In genomic region chr1:41363632-41364320, GRCh38 we compare ENCODE assay signal across 15 cellular contexts.
DNase-seq lines count a peak whose midpoint lies in the region; ATAC-seq lines count a peak whose summit lies in the region.
"Had no signal": no experiment of that assay in that cellular context is flagged by ENCODE, and none has a peak within 500 bp of the region (broad histone marks: within the 10 kb centered on the region; RNA-seq: fewer than 3 reads in every experiment).

No MANE protein-coding gene starts in this region.

- H3K27ac Mint-ChIP-seq in T-helper 2 cell treated with Interferon-gamma antibody and Interleukin-4, amounts not matched to agents 5 μg/mL and 100 μg/mL, for 36 hours: no peak overlapping the region
- peak overlapping the region; percentile 18 for H3K27ac Mint-ChIP-seq in memory B cell
- no peak overlapping the region for H3K27ac Mint-ChIP-seq in stimulated activated effector memory CD8-positive, alpha-beta T cell treated with anti-CD3 and anti-CD28 coated beads, Interleukin-12 subunit alpha, Interleukin-12 subunit beta, amount 100 ng/mL, for 72 hours

- DNase-seq in T-helper 2 cell treated with Interferon-gamma antibody and Interleukin-4, amounts not matched to agents 5 μg/mL and 100 μg/mL, for 36 hours (ENCODE audit: low spot score): no peak
- DNase-seq in T-helper 2 cell: no peak
- DNase-seq in NAMALWA (ENCODE audit: low spot score): peak; percentile 40
- no peak for DNase-seq in memory B cell (ENCODE audit: low spot score in 2 of 2)
- DNase-seq in stimulated activated effector memory CD8-positive, alpha-beta T cell treated with anti-CD3 and anti-CD28 coated beads, Interleukin-12 subunit alpha, Interleukin-12 subunit beta, amount 100 ng/mL, for 72 hours (ENCODE audit: low spot score in 2 of 2): no peak
- DNase-seq in SHP77 treated with DMSO at 0.1 percent for 48 hours (lab: John Stamatoyannopoulos, UW): no peak
- no peak for DNase-seq in NOMO-1 (lab: John Stamatoyannopoulos, UW; ENCODE audit: unreplicated experiment in 2 of 2)
- DNase-seq: ACHN; activated T-cell treated with anti-CD3 and anti-CD28 coated beads, Interleukin-2, amount 50 U/mL, for 1 hour; Caco-2; cerebellar nuclear complex; left ventricle myocardium superior; NCI-H226; thyroid gland had no signal

- ATAC-seq in memory B cell (ENCODE audit: low read depth) (no peak), GM18868 (IDR thresholded peaks at IDR 0.05; ENCODE audit: unreplicated experiment) (no peak)
- no peak for ATAC-seq in stimulated activated effector memory CD8-positive, alpha-beta T cell treated with anti-CD3 and anti-CD28 coated beads, Interleukin-12 subunit alpha, Interleukin-12 subunit beta, amount 100 ng/mL, for 72 hours
- ATAC-seq: left ventricle myocardium superior had no signal

- H3K4me1 Mint-ChIP-seq in T-helper 2 cell treated with Interferon-gamma antibody and Interleukin-4, amounts not matched to agents 5 μg/mL and 100 μg/mL, for 36 hours (ENCODE audit: low read depth): no peaks in the 10 kb centered on the region
- H3K4me1 Mint-ChIP-seq in memory B cell: peaks cover 6% of the 10 kb centered on the region
- peaks cover 33% of the 10 kb centered on the region for H3K4me1 Mint-ChIP-seq in stimulated activated effector memory CD8-positive, alpha-beta T cell treated with anti-CD3 and anti-CD28 coated beads, Interleukin-12 subunit alpha, Interleukin-12 subunit beta, amount 100 ng/mL, for 72 hours

- peaks cover 58% of the 10 kb centered on the region for H3K27me3 Mint-ChIP-seq in T-helper 2 cell treated with Interferon-gamma antibody and Interleukin-4, amounts not matched to agents 5 μg/mL and 100 μg/mL, for 36 hours (ENCODE audit: low read depth)
- peaks cover 25% of the 10 kb centered on the region for H3K27me3 Mint-ChIP-seq in memory B cell

- peak overlapping the region; percentile 4 for H3K4me3 Mint-ChIP-seq in T-helper 2 cell treated with Interferon-gamma antibody and Interleukin-4, amounts not matched to agents 5 μg/mL and 100 μg/mL, for 36 hours
- H3K4me3 Mint-ChIP-seq in memory B cell: no peak overlapping the region
- H3K4me3 Mint-ChIP-seq in stimulated activated effector memory CD8-positive, alpha-beta T cell treated with anti-CD3 and anti-CD28 coated beads, Interleukin-12 subunit alpha, Interleukin-12 subunit beta, amount 100 ng/mL, for 72 hours: peak overlapping the region; percentile 53

- H3K36me3 Mint-ChIP-seq in T-helper 2 cell treated with Interferon-gamma antibody and Interleukin-4, amounts not matched to agents 5 μg/mL and 100 μg/mL, for 36 hours (ENCODE audit: low read depth): no peaks in the 10 kb centered on the region
- no peaks in the 10 kb centered on the region for H3K36me3 Mint-ChIP-seq in memory B cell
- no peaks in the 10 kb centered on the region for H3K36me3 Mint-ChIP-seq in stimulated activated effector memory CD8-positive, alpha-beta T cell treated with anti-CD3 and anti-CD28 coated beads, Interleukin-12 subunit alpha, Interleukin-12 subunit beta, amount 100 ng/mL, for 72 hours

- no peaks in the 10 kb centered on the region for H3K9me3 Mint-ChIP-seq in T-helper 2 cell treated with Interferon-gamma antibody and Interleukin-4, amounts not matched to agents 5 μg/mL and 100 μg/mL, for 36 hours
- no peaks in the 10 kb centered on the region for H3K9me3 Mint-ChIP-seq in memory B cell
- H3K9me3 Mint-ChIP-seq in stimulated activated effector memory CD8-positive, alpha-beta T cell treated with anti-CD3 and anti-CD28 coated beads, Interleukin-12 subunit alpha, Interleukin-12 subunit beta, amount 100 ng/mL, for 72 hours: no peaks in the 10 kb centered on the region
